In genomic region chr3:10008588-10009344, GRCh38 we compare ENCODE assay signal across 8 cellular contexts. TPM values are rescaled to one million over a fixed set of nuclear protein-coding genes. Genes with fewer than 3 reads are reported as not detected.
DNase-seq lines count a peak whose midpoint lies in the region; ATAC-seq and TF ChIP-seq lines count a peak whose summit lies in the region.

No MANE protein-coding gene starts in this region.

- no peaks in the 10 kb centered on the region for H3K36me3 Mint-ChIP-seq in activated CD4-positive, alpha-beta memory T cell treated with anti-CD3 and anti-CD28 coated beads, Interleukin-2, amount 10 ng/mL, durations not matched to agents 7 days and 5 days (ENCODE audit: low read depth)

- H3K27me3 ChIP-seq in lower lobe of right lung (ENCODE audit: low read depth) = no peaks in the 10 kb centered on the region

- no peaks in the 10 kb centered on the region for H3K27me3 Mint-ChIP-seq in activated CD4-positive, alpha-beta memory T cell treated with anti-CD3 and anti-CD28 coated beads, Interleukin-2, amount 10 ng/mL, durations not matched to agents 7 days and 5 days

- no peak for TF ChIP-seq CTCF in lower lobe of right lung (IDR thresholded peaks at IDR 0.05)

- in situ Hi-C loops in KBM-7 (cut with MboI; ENCODE audit: low pct_unique_long_range_greater_than_20kb, low sequenced_read_pairs) = no loop called here

- CTCF ChIA-PET in activated CD4-positive, alpha-beta memory T cell treated with anti-CD3 and anti-CD28 coated beads, Interleukin-2, amount 10 ng/mL, durations not matched to agents 7 days and 5 days (lab: Charles Lee) = no interaction called here

- H3K4me3 ChIP-seq in lower lobe of right lung = peak overlapping the region; percentile 60

- H3K9me3 Mint-ChIP-seq in activated CD4-positive, alpha-beta memory T cell treated with anti-CD3 and anti-CD28 coated beads, Interleukin-2, amount 10 ng/mL, durations not matched to agents 7 days and 5 days = no peaks in the 10 kb centered on the region

- H3K36me3 ChIP-seq in lower lobe of right lung = no peaks in the 10 kb centered on the region

- H3K27ac Mint-ChIP-seq in activated CD4-positive, alpha-beta memory T cell treated with anti-CD3 and anti-CD28 coated beads, Interleukin-2, amount 10 ng/mL, durations not matched to agents 7 days and 5 days = peak overlapping the region; percentile 34

- ATAC-seq in HG02759 (IDR thresholded peaks at IDR 0.05; ENCODE audit: unreplicated experiment) (peak; percentile 74), lower lobe of right lung (peak; percentile 88)

- TF ChIP-seq POLR2A in GM15510 (IDR thresholded peaks at IDR 0.05; ENCODE audit: borderline replicate concordance, extremely low read depth, insufficient read length) = peak; percentile 36

- H3K27ac ChIP-seq in lower lobe of right lung = peak overlapping the region; percentile 81

- H3K4me3 Mint-ChIP-seq in activated CD4-positive, alpha-beta memory T cell treated with anti-CD3 and anti-CD28 coated beads, Interleukin-2, amount 10 ng/mL, durations not matched to agents 7 days and 5 days = peak overlapping the region; percentile 68

- H3K4me1 Mint-ChIP-seq in activated CD4-positive, alpha-beta memory T cell treated with anti-CD3 and anti-CD28 coated beads, Interleukin-2, amount 10 ng/mL, durations not matched to agents 7 days and 5 days = peaks cover 37% of the 10 kb centered on the region

- intact Hi-C loops in lower lobe of right lung (cut with DNase I) = no loop called here

- DNase-seq in NCI-H460 (ENCODE audit: extremely low read depth, low read depth) = peak; percentile 63
- peak; percentile 89 for DNase-seq in activated CD4-positive, alpha-beta memory T cell treated with anti-CD3 and anti-CD28 coated beads, Interleukin-2, amount 10 ng/mL, durations not matched to agents 7 days and 5 days
- peak; percentile 88 for DNase-seq in ecto neural progenitor cell (ENCODE audit: low spot score)
- DNase-seq in lower lobe of right lung = peak; percentile 93
- DNase-seq in stimulated activated CD4-positive, alpha-beta T cell treated with anti-CD3 and anti-CD28 coated beads, Interleukin-4, amount 100 ng/mL, for 48 hours (ENCODE audit: low read depth in 2 of 2) = peak; percentile 76
- no peak for DNase-seq in KBM-7

- H3K9me3 ChIP-seq in lower lobe of right lung = no peaks in the 10 kb centered on the region

- POLR2A ChIA-PET in activated CD4-positive, alpha-beta memory T cell treated with anti-CD3 and anti-CD28 coated beads, Interleukin-2, amount 10 ng/mL, durations not matched to agents 7 days and 5 days (lab: Charles Lee) = interaction anchor here (0.7 to 2.1 kb wide), 2 partner anchors 15 to 17 kb away, joined by 3 to 16 read pairs; partner anchors contain the start of gene FANCD2

- peaks cover 24% of the 10 kb centered on the region for H3K4me1 ChIP-seq in lower lobe of right lung

RNA-seq across cellular contexts. Expression of gene FANCD2, which starts 17.5 kb away (rescaled TPM):
- 18.2 and 21.0 TPM in 2 replicates for total RNA-seq in NCI-H460 (2014; rRNA removed; shearing (Covaris generic))
- 52.7 and 70.6 TPM in 2 replicates for polyA plus RNA-seq in NCI-H460 (2014; cell fraction: nucleus; rRNA removed)
- 10 to 100 TPM; 54.3 to 60.8 TPM for total RNA-seq in activated CD4-positive, alpha-beta memory T cell treated with anti-CD3 and anti-CD28 coated beads, Interleukin-2, amount 10 ng/mL, durations not matched to agents 7 days and 5 days
- total RNA-seq in lower lobe of right lung = 6.1 TPM

RNA-seq across cellular contexts. Expression of gene EMC3, which starts 22.1 kb away (rescaled TPM):
- total RNA-seq in NCI-H460 (2014; rRNA removed; shearing (Covaris generic)) = 63.7 and 71.2 TPM in 2 replicates
- 21.3 and 47.4 TPM in 2 replicates for polyA plus RNA-seq in NCI-H460 (2014; cell fraction: nucleus; rRNA removed)
- 10 to 100 TPM; 55.5 to 59.5 TPM for total RNA-seq in activated CD4-positive, alpha-beta memory T cell treated with anti-CD3 and anti-CD28 coated beads, Interleukin-2, amount 10 ng/mL, durations not matched to agents 7 days and 5 days
- total RNA-seq in lower lobe of right lung = 74.9 TPM

RNA-seq across cellular contexts. Expression of gene PRRT3, which starts 56.6 kb away (rescaled TPM):
- 0.45 and 0.72 TPM in 2 replicates for total RNA-seq in NCI-H460 (2014; rRNA removed; shearing (Covaris generic))
- polyA plus RNA-seq in NCI-H460 (2014; cell fraction: nucleus; rRNA removed) = 0.90 and 1.2 TPM in 2 replicates
- 1 to 10 TPM; 5.4 to 6.1 TPM for total RNA-seq in activated CD4-positive, alpha-beta memory T cell treated with anti-CD3 and anti-CD28 coated beads, Interleukin-2, amount 10 ng/mL, durations not matched to agents 7 days and 5 days
- total RNA-seq in lower lobe of right lung = 2.1 TPM
